ENCODE assay signal across 23 cellular contexts in genomic region chr7:100914879-100915442, GRCh38. TPM values are rescaled to one million over a fixed set of nuclear protein-coding genes. Genes with fewer than 3 reads are reported as not detected.
DNase-seq lines count a peak whose midpoint lies in the region; ATAC-seq, FAIRE-seq and TF ChIP-seq lines count a peak whose summit lies in the region.
"Had no signal": no experiment of that assay in that cellular context is flagged by ENCODE, and none has a peak within 500 bp of the region (broad histone marks: within the 10 kb centered on the region; RNA-seq: fewer than 3 reads in every experiment).

No MANE protein-coding gene starts in this region.

- H3K36me3 Mint-ChIP-seq in activated CD4-positive, alpha-beta memory T cell treated with anti-CD3 and anti-CD28 coated beads for 36 hours: no peaks in the 10 kb centered on the region
- H3K36me3 Mint-ChIP-seq in activated CD4-positive, alpha-beta memory T cell treated with anti-CD3 and anti-CD28 coated beads, Interleukin-2, amount 10 ng/mL, durations not matched to agents 7 days and 5 days (ENCODE audit: low read depth): no peaks in the 10 kb centered on the region
- H3K36me3 Mint-ChIP-seq: activated naive CD4-positive, alpha-beta T cell treated with anti-CD3 and anti-CD28 coated beads, Interleukin-2, amount 50 U/mL, for 24 hours had no signal

- H3K9me3 ChIP-seq in HCT116 (ENCODE audit: control insufficient read depth in 1 of 2, insufficient read depth in 1 of 2, low read depth in 1 of 2, low read length in 2 of 2) (no peaks in the 10 kb centered on the region), mammary epithelial cell (replicated peaks; ENCODE audit: insufficient read depth, low read length) (no peaks in the 10 kb centered on the region), small intestine (ENCODE audit: control insufficient read depth, low read depth) (no peaks in the 10 kb centered on the region), uterus (no peaks in the 10 kb centered on the region)
- H3K9me3 ChIP-seq: body of pancreas, gastroesophageal sphincter, tibial artery had no signal

- H3K36me3 ChIP-seq in HCT116 (ENCODE audit: control insufficient read depth in 1 of 2, insufficient read depth in 2 of 2, low read length in 2 of 2) (no peaks in the 10 kb centered on the region), mammary epithelial cell (ENCODE audit: insufficient read depth, low read length) (no peaks in the 10 kb centered on the region), small intestine (ENCODE audit: control insufficient read depth in 2 of 2, insufficient read depth in 2 of 2, low read length in 2 of 2) (no peaks in the 10 kb centered on the region), uterus (no peaks in the 10 kb centered on the region)
- H3K36me3 ChIP-seq: gastroesophageal sphincter, tibial artery had no signal

- TF ChIP-seq RAD21 in HCT116 (IDR thresholded peaks at IDR 0.05; ENCODE audit: low read depth): no peak

- H3K4me3 Mint-ChIP-seq in activated CD4-positive, alpha-beta memory T cell treated with anti-CD3 and anti-CD28 coated beads for 36 hours: no peak overlapping the region
- no peak overlapping the region for H3K4me3 Mint-ChIP-seq in activated CD4-positive, alpha-beta memory T cell treated with anti-CD3 and anti-CD28 coated beads, Interleukin-2, amount 10 ng/mL, durations not matched to agents 7 days and 5 days
- H3K4me3 Mint-ChIP-seq: activated naive CD4-positive, alpha-beta T cell treated with anti-CD3 and anti-CD28 coated beads, Interleukin-2, amount 50 U/mL, for 24 hours; T-helper 1 cell treated with Interleukin-12 subunit alpha and Interleukin-12 subunit beta and Interleukin-4 antibody, amounts not matched to agents 30 μg/mL and 1 μg/mL, for 36 hours had no signal

- H3K4me3 ChIP-seq in HCT116 (replicated peaks in 1 of 2; ENCODE audit: low read depth in 1 of 2, low read length in 2 of 2): no peak overlapping the region
- no peak overlapping the region for H3K4me3 ChIP-seq in mammary epithelial cell (replicated peaks in 1 of 3; ENCODE audit: insufficient read depth in 1 of 3, low read depth in 2 of 3, low read length in 3 of 3)
- no peak overlapping the region for H3K4me3 ChIP-seq in small intestine (ENCODE audit: low read depth in 1 of 2, low read length in 2 of 2)
- H3K4me3 ChIP-seq in uterus: no peak overlapping the region
- H3K4me3 ChIP-seq: body of pancreas, gastroesophageal sphincter, tibial artery had no signal

- H3K4me1 Mint-ChIP-seq in activated CD4-positive, alpha-beta memory T cell treated with anti-CD3 and anti-CD28 coated beads for 36 hours (ENCODE audit: low read depth): peaks cover 4% of the 10 kb centered on the region
- no peaks in the 10 kb centered on the region for H3K4me1 Mint-ChIP-seq in activated CD4-positive, alpha-beta memory T cell treated with anti-CD3 and anti-CD28 coated beads, Interleukin-2, amount 10 ng/mL, durations not matched to agents 7 days and 5 days
- H3K4me1 Mint-ChIP-seq: activated naive CD4-positive, alpha-beta T cell treated with anti-CD3 and anti-CD28 coated beads, Interleukin-2, amount 50 U/mL, for 24 hours had no signal

- TF ChIP-seq CTCF in HCT116 (IDR thresholded peaks at IDR 0.05 in 2 of 3, conservative IDR thresholded peaks at IDR 0.05 in 1 of 3; ENCODE audit: borderline replicate concordance in 1 of 3, insufficient read depth in 1 of 3, low read depth in 2 of 3, low read length in 2 of 3): no peak
- TF ChIP-seq CTCF in mammary epithelial cell (conservative IDR thresholded peaks at IDR 0.05 in 1 of 2, IDR thresholded peaks at IDR 0.05 in 1 of 2; ENCODE audit: extremely low read depth in 1 of 2, insufficient read depth in 1 of 2, low read depth in 1 of 2, low read length in 2 of 2): no peak
- no peak for TF ChIP-seq CTCF in uterus (IDR thresholded peaks at IDR 0.05)

- intact Hi-C loops in activated CD4-positive, alpha-beta memory T cell treated with anti-CD3 and anti-CD28 coated beads for 36 hours (cut with micrococcal nuclease): no loop called here
- intact Hi-C loops in HCT116 (cut with micrococcal nuclease): no loop called here
- intact Hi-C loops in mammary epithelial cell (cut with micrococcal nuclease): no loop called here
- intact Hi-C loops in uterus (cut with DNase I; ENCODE audit: low total_unique reads): no loop called here

- RAD21 ChIA-PET in HCT116 (lab: Charles Lee; ENCODE audit: low non-redundant PET in 1 of 2, low total read pairs in 2 of 2, uncharacterized antibody in 2 of 2, unreplicated experiment in 2 of 2): no interaction called here

- ATAC-seq in HCT116 (peak; percentile 30; the same call in 1 of the 2 replicates), HG02981 (IDR thresholded peaks at IDR 0.05; ENCODE audit: unreplicated experiment) (no peak)
- ATAC-seq: gastroesophageal sphincter had no signal

- no peak overlapping the region for H3K4me2 ChIP-seq in HCT116 (ENCODE audit: low read length)
- no peak overlapping the region for H3K4me2 ChIP-seq in mammary epithelial cell (ENCODE audit: insufficient read depth, low read depth, low read length)

- CTCF ChIA-PET in activated CD4-positive, alpha-beta memory T cell treated with anti-CD3 and anti-CD28 coated beads for 36 hours (lab: Charles Lee): no interaction called here
- CTCF ChIA-PET in activated CD4-positive, alpha-beta memory T cell treated with anti-CD3 and anti-CD28 coated beads, Interleukin-2, amount 10 ng/mL, durations not matched to agents 7 days and 5 days (lab: Charles Lee): no interaction called here
- CTCF ChIA-PET in HCT116 (lab: Charles Lee) (no interaction called here), mammary epithelial cell (lab: Charles Lee; ENCODE audit: low non-redundant PET) (no interaction called here)

- peaks cover 3% of the 10 kb centered on the region for H3K27me3 Mint-ChIP-seq in activated CD4-positive, alpha-beta memory T cell treated with anti-CD3 and anti-CD28 coated beads for 36 hours
- peaks cover 10% of the 10 kb centered on the region for H3K27me3 Mint-ChIP-seq in activated CD4-positive, alpha-beta memory T cell treated with anti-CD3 and anti-CD28 coated beads, Interleukin-2, amount 10 ng/mL, durations not matched to agents 7 days and 5 days

- peak; percentile 27 for DNase-seq in activated CD4-positive, alpha-beta memory T cell treated with anti-CD3 and anti-CD28 coated beads for 36 hours
- no peak for DNase-seq in activated CD4-positive, alpha-beta memory T cell treated with anti-CD3 and anti-CD28 coated beads, Interleukin-2, amount 10 ng/mL, durations not matched to agents 7 days and 5 days
- DNase-seq in HCT116 (ENCODE audit: low read depth, low spot score) (no peak), mammary epithelial cell (peak; percentile 76), small intestine (peak; percentile 43), uterus (no peak), NCI-H1092 (lab: John Stamatoyannopoulos, UW) (no peak)
- DNase-seq: activated CD8-positive, alpha-beta memory T cell treated with anti-CD3 and anti-CD28 coated beads, Interleukin-2, amount 50 U/mL, for 4 hours; cortex of kidney; Kasumi-1; left ventricle myocardium superior; NCI-H1436; SHP77 treated with DMSO at 0.1 percent for 48 hours; tibial artery had no signal

- H3K4me1 ChIP-seq in HCT116 (ENCODE audit: control insufficient read depth in 1 of 2, insufficient read depth in 2 of 2, low read length in 2 of 2) (peaks cover 0 to 5% of the 10 kb centered on the region in 2 experiments; a peak in 2 of 4 replicates), mammary epithelial cell (ENCODE audit: insufficient read depth, low read length) (no peaks in the 10 kb centered on the region), small intestine (ENCODE audit: control insufficient read depth in 2 of 2, insufficient read depth in 1 of 2, low read depth in 1 of 2, low read length in 1 of 2) (peaks cover 0 to 4% of the 10 kb centered on the region in 2 donors), uterus (no peaks in the 10 kb centered on the region)
- H3K4me1 ChIP-seq: tibial artery had no signal

- BruUV-seq in HCT116 (replicated peaks; lab: Mats Ljungman, UMichigan) (no TSS peak), mammary epithelial cell (replicated peaks; lab: Mats Ljungman, UMichigan) (no TSS peak)

- H2AFZ ChIP-seq in HCT116 (ENCODE audit: low read depth, low read length, poor library complexity, severe bottlenecking) (no peak overlapping the region), mammary epithelial cell (ENCODE audit: low read depth, low read length) (no peak overlapping the region)

- 81% methylated on average over 6 of the region's 8 CpGs for WGBS in mammary epithelial cell (ENCODE audit: low coverage, missing lambda C conversion rate)
- WGBS in small intestine, 3 donors: 77 to 85% (median 78%) methylated on average over 8 of the region's 8 CpGs

- H3K27ac Mint-ChIP-seq in activated CD4-positive, alpha-beta memory T cell treated with anti-CD3 and anti-CD28 coated beads for 36 hours: no peak overlapping the region
- no peak overlapping the region for H3K27ac Mint-ChIP-seq in activated CD4-positive, alpha-beta memory T cell treated with anti-CD3 and anti-CD28 coated beads, Interleukin-2, amount 10 ng/mL, durations not matched to agents 7 days and 5 days
- H3K27ac Mint-ChIP-seq: activated naive CD4-positive, alpha-beta T cell treated with anti-CD3 and anti-CD28 coated beads, Interleukin-2, amount 50 U/mL, for 24 hours; T-helper 1 cell treated with Interleukin-12 subunit alpha and Interleukin-12 subunit beta and Interleukin-4 antibody, amounts not matched to agents 30 μg/mL and 1 μg/mL, for 36 hours had no signal

- H3K9ac ChIP-seq in HCT116 (ENCODE audit: low read length): no peak overlapping the region
- no peak overlapping the region for H3K9ac ChIP-seq in mammary epithelial cell (ENCODE audit: insufficient read depth, low read length)

- no peak overlapping the region for H3K27ac ChIP-seq in HCT116 (ENCODE audit: low read depth, low read length)
- no peak overlapping the region for H3K27ac ChIP-seq in mammary epithelial cell (ENCODE audit: insufficient read depth, low read depth, low read length)
- H3K27ac ChIP-seq in small intestine (ENCODE audit: low read depth in 1 of 2, low read length in 1 of 2): peak overlapping the region; percentile 38 to 39
- no peak overlapping the region for H3K27ac ChIP-seq in uterus
- H3K27ac ChIP-seq: gastroesophageal sphincter, tibial artery had no signal

- H4K20me1 ChIP-seq in HCT116 (ENCODE audit: insufficient read depth): no peaks in the 10 kb centered on the region
- H4K20me1 ChIP-seq in mammary epithelial cell (ENCODE audit: insufficient read depth, low read length): no peaks in the 10 kb centered on the region

- no peaks in the 10 kb centered on the region for H3K79me2 ChIP-seq in HCT116 (ENCODE audit: insufficient read depth, low read length)
- no peaks in the 10 kb centered on the region for H3K79me2 ChIP-seq in mammary epithelial cell (ENCODE audit: insufficient read depth, low read length)

- in situ Hi-C loops in mammary epithelial cell (cut with MboI; ENCODE audit: low sequenced_read_pairs in 2 of 2): no loop called here

- H3K27me3 ChIP-seq in HCT116 (ENCODE audit: insufficient read depth, low read length) (no peaks in the 10 kb centered on the region), mammary epithelial cell (ENCODE audit: insufficient read depth, low read length) (no peaks in the 10 kb centered on the region), small intestine (ENCODE audit: control insufficient read depth in 2 of 2, insufficient read depth in 2 of 2, low read length in 2 of 2) (no peaks in the 10 kb centered on the region), uterus (no peaks in the 10 kb centered on the region)
- H3K27me3 ChIP-seq: body of pancreas had no signal

- dilution Hi-C loops in mammary epithelial cell (cut with HindIII; ENCODE audit: low sequenced_read_pairs): no loop called here

- POLR2A ChIA-PET in activated CD4-positive, alpha-beta memory T cell treated with anti-CD3 and anti-CD28 coated beads for 36 hours (lab: Charles Lee): no interaction called here
- POLR2A ChIA-PET in activated CD4-positive, alpha-beta memory T cell treated with anti-CD3 and anti-CD28 coated beads, Interleukin-2, amount 10 ng/mL, durations not matched to agents 7 days and 5 days (lab: Charles Lee): no interaction called here
- POLR2A ChIA-PET in HCT116 (lab: Charles Lee): no interaction called here

- FAIRE-seq in small intestine (lab: Jason Lieb, UNC): no peak
- FAIRE-seq: endothelial cell of umbilical vein had no signal

- H3K9me3 Mint-ChIP-seq in activated CD4-positive, alpha-beta memory T cell treated with anti-CD3 and anti-CD28 coated beads for 36 hours: no peaks in the 10 kb centered on the region
- H3K9me3 Mint-ChIP-seq in activated CD4-positive, alpha-beta memory T cell treated with anti-CD3 and anti-CD28 coated beads, Interleukin-2, amount 10 ng/mL, durations not matched to agents 7 days and 5 days: no peaks in the 10 kb centered on the region
- H3K9me3 Mint-ChIP-seq: activated naive CD4-positive, alpha-beta T cell treated with anti-CD3 and anti-CD28 coated beads, Interleukin-2, amount 50 U/mL, for 24 hours; T-helper 1 cell treated with Interleukin-12 subunit alpha and Interleukin-12 subunit beta and Interleukin-4 antibody, amounts not matched to agents 30 μg/mL and 1 μg/mL, for 36 hours had no signal

- TF ChIP-seq POLR2A in HCT116 (IDR thresholded peaks at IDR 0.05; ENCODE audit: borderline replicate concordance, extremely low read depth, insufficient read depth, insufficient read length) (no peak), uterus (IDR thresholded peaks at IDR 0.05) (no peak)

- H3K9me2 ChIP-seq in HCT116 (ENCODE audit: insufficient read depth): no peaks in the 10 kb centered on the region

RNA-seq across cellular contexts. Expression of gene ACHE, which starts 19.3 kb away (rescaled TPM):
- not detected for total RNA-seq in activated CD4-positive, alpha-beta memory T cell treated with anti-CD3 and anti-CD28 coated beads for 36 hours
- under 1 TPM in 1 of 2 experiments, not detected in 1; 0.13 TPM for total RNA-seq in activated CD4-positive, alpha-beta memory T cell treated with anti-CD3 and anti-CD28 coated beads, Interleukin-2, amount 10 ng/mL, durations not matched to agents 7 days and 5 days
- 1.8 TPM for total RNA-seq in HCT116 (2021; ENCODE audit: unreplicated experiment)
- 0.57 and 0.86 TPM in 2 replicates for polyA plus RNA-seq in HCT116 (2012)
- total RNA-seq in mammary epithelial cell: under 1 TPM; 0.14 to 0.17 TPM
- 0.07 TPM for polyA plus RNA-seq in mammary epithelial cell
- polyA minus RNA-seq in mammary epithelial cell: not detected
- polyA plus RNA-seq in small intestine: 10 to 100 TPM in 2 of 3 donors, 1 to 10 TPM in 1; 3.5 to 11.2 (median 11.0) TPM
- 10 to 100 TPM in 3 of 4 donors, 1 to 10 TPM in 1; 6.7 to 55.9 (median 14.5) TPM for total RNA-seq in uterus

RNA-seq across cellular contexts. Expression of gene UFSP1, which starts 25.4 kb away (rescaled TPM):
- total RNA-seq in activated CD4-positive, alpha-beta memory T cell treated with anti-CD3 and anti-CD28 coated beads for 36 hours: 1 to 10 TPM; 1.5 to 2.0 TPM
- total RNA-seq in activated CD4-positive, alpha-beta memory T cell treated with anti-CD3 and anti-CD28 coated beads, Interleukin-2, amount 10 ng/mL, durations not matched to agents 7 days and 5 days: 1 to 10 TPM; 2.1 to 3.0 TPM
- total RNA-seq in HCT116 (2021; ENCODE audit: unreplicated experiment) (5.6 TPM), mammary epithelial cell (1 to 10 TPM; 2.0 to 3.7 TPM), uterus (1 to 10 TPM in 3 of 4 donors, not detected in 1; 4.8 to 9.7 (median 5.0) TPM)
- polyA plus RNA-seq in HCT116 (2012): 2.4 and 3.1 TPM in 2 replicates
- polyA plus RNA-seq in mammary epithelial cell (1.1 TPM), small intestine (1 to 10 TPM; 3.5 to 5.3 (median 4.9) TPM)
- polyA minus RNA-seq in mammary epithelial cell: 4.2 TPM

RNA-seq across cellular contexts. Expression of gene MUC3A, which starts 34.4 kb away (rescaled TPM):
- under 1 TPM in 1 of 2 experiments, not detected in 1; 0.29 TPM for total RNA-seq in activated CD4-positive, alpha-beta memory T cell treated with anti-CD3 and anti-CD28 coated beads for 36 hours
- total RNA-seq in activated CD4-positive, alpha-beta memory T cell treated with anti-CD3 and anti-CD28 coated beads, Interleukin-2, amount 10 ng/mL, durations not matched to agents 7 days and 5 days: under 1 TPM in 1 of 2 experiments, not detected in 1; 0.20 TPM
- total RNA-seq in HCT116 (2021; ENCODE audit: unreplicated experiment): 30.8 TPM
- polyA plus RNA-seq in HCT116 (2012): 42.8 and 46.1 TPM in 2 replicates
- 1 to 10 TPM in 1 of 2 donors, under 1 TPM in 1; 0.33 to 6.0 TPM for total RNA-seq in mammary epithelial cell
- polyA plus RNA-seq in mammary epithelial cell: 0.51 TPM
- 0.21 TPM for polyA minus RNA-seq in mammary epithelial cell
- polyA plus RNA-seq in small intestine: 100 to 1,000 TPM in 1 of 3 donors, 10 to 100 TPM in 2; 49.6 to 156 (median 51.3) TPM
- total RNA-seq in uterus: under 1 TPM in 1 of 4 donors, not detected in 3; 0.09 TPM
- total RNA-seq: endothelial cell of umbilical vein, osteocyte, skeletal muscle tissue had no signal
- polyA plus RNA-seq: AG04450, endothelial cell of umbilical vein had no signal

RNA-seq across cellular contexts. Expression of gene SRRT, which starts 40.1 kb away (rescaled TPM):
- 100 to 1,000 TPM; 209 to 223 TPM for total RNA-seq in activated CD4-positive, alpha-beta memory T cell treated with anti-CD3 and anti-CD28 coated beads for 36 hours
- total RNA-seq in activated CD4-positive, alpha-beta memory T cell treated with anti-CD3 and anti-CD28 coated beads, Interleukin-2, amount 10 ng/mL, durations not matched to agents 7 days and 5 days: 100 to 1,000 TPM; 202 to 205 TPM
- total RNA-seq in HCT116 (2021; ENCODE audit: unreplicated experiment) (252 TPM), mammary epithelial cell (100 to 1,000 TPM in 1 of 2 donors, 10 to 100 TPM in 1; 29.5 to 127 TPM), uterus (100 to 1,000 TPM in 1 of 4 donors, 10 to 100 TPM in 3; 17.1 to 185 (median 41.1) TPM)
- polyA plus RNA-seq in HCT116 (2012): 143 and 146 TPM in 2 replicates
- polyA plus RNA-seq in mammary epithelial cell (57.6 TPM), small intestine (100 to 1,000 TPM in 1 of 3 donors, 10 to 100 TPM in 2; 77.1 to 113 (median 82.1) TPM)
- 127 TPM for polyA minus RNA-seq in mammary epithelial cell

RNA-seq across cellular contexts. Expression of gene TRIP6, which starts 47.8 kb away (rescaled TPM):
- total RNA-seq in activated CD4-positive, alpha-beta memory T cell treated with anti-CD3 and anti-CD28 coated beads for 36 hours: 10 to 100 TPM; 25.8 to 25.9 TPM
- 10 to 100 TPM; 28.9 to 30.1 TPM for total RNA-seq in activated CD4-positive, alpha-beta memory T cell treated with anti-CD3 and anti-CD28 coated beads, Interleukin-2, amount 10 ng/mL, durations not matched to agents 7 days and 5 days
- total RNA-seq in HCT116 (2021; ENCODE audit: unreplicated experiment) (102 TPM), mammary epithelial cell (100 to 1,000 TPM in 1 of 2 donors, 10 to 100 TPM in 1; 56.3 to 129 TPM), uterus (100 to 1,000 TPM in 1 of 4 donors, 10 to 100 TPM in 3; 26.2 to 105 (median 61.6) TPM)
- 99.7 and 124 TPM in 2 replicates for polyA plus RNA-seq in HCT116 (2012)
- polyA plus RNA-seq in mammary epithelial cell (125 TPM), small intestine (10 to 100 TPM in 2 of 3 donors, 1 to 10 TPM in 1; 3.4 to 23.1 (median 10.3) TPM)
- 66.4 TPM for polyA minus RNA-seq in mammary epithelial cell

Comparison
In these comparisons a context has a peak if more than half of its experiments do, and no peak if none do; other contexts are left out.
1. DNase-seq: peak in activated CD4-positive, alpha-beta memory T cell treated with anti-CD3 and anti-CD28 coated beads for 36 hours (single experiment), mammary epithelial cell (single experiment) and small intestine (single experiment); none in activated CD4-positive, alpha-beta memory T cell treated with anti-CD3 and anti-CD28 coated beads, Interleukin-2, amount 10 ng/mL, durations not matched to agents 7 days and 5 days (single experiment), HCT116 (single experiment), uterus (0 of 2) and NCI-H1092 (single experiment).
2. H3K27ac ChIP-seq: peak in small intestine (2 of 2); none in HCT116 (single experiment), mammary epithelial cell (single experiment) and uterus (0 of 2).